2 cellular contexts compared by ENCODE assay signal in genomic region chr1:10540277-10541005, GRCh38.
TF ChIP-seq lines count a peak whose summit lies in the region.

No MANE protein-coding gene starts in this region.

TF ChIP-seq in SK-N-SH, 30 proteins besides CTCF, POLR2A, EP300 and RAD21 (continued from another document):
- TF ChIP-seq, protein P1, sequence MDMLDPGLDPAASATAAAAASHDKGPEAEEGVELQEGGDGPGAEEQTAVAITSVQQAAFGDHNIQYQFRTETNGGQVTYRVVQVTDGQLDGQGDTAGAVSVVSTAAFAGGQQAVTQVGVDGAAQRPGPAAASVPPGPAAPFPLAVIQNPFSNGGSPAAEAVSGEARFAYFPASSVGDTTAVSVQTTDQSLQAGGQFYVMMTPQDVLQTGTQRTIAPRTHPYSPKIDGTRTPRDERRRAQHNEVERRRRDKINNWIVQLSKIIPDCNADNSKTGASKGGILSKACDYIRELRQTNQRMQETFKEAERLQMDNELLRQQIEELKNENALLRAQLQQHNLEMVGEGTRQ (IDR thresholded peaks at IDR 0.05; ENCODE audit: borderline replicate concordance, low read depth, low read length): no peak
- TF ChIP-seq USF1 (IDR thresholded peaks at IDR 0.05; ENCODE audit: borderline replicate concordance, low read depth): no peak
TF ChIP-seq in SK-N-SH: peak in this region for 0.

TF ChIP-seq in SK-N-SH treated with all-trans-retinoic acid at 6 μM for 48 hours, 23 proteins besides CTCF, POLR2A, EP300 and RAD21 (continued from another document):
- TF ChIP-seq, protein P2, sequence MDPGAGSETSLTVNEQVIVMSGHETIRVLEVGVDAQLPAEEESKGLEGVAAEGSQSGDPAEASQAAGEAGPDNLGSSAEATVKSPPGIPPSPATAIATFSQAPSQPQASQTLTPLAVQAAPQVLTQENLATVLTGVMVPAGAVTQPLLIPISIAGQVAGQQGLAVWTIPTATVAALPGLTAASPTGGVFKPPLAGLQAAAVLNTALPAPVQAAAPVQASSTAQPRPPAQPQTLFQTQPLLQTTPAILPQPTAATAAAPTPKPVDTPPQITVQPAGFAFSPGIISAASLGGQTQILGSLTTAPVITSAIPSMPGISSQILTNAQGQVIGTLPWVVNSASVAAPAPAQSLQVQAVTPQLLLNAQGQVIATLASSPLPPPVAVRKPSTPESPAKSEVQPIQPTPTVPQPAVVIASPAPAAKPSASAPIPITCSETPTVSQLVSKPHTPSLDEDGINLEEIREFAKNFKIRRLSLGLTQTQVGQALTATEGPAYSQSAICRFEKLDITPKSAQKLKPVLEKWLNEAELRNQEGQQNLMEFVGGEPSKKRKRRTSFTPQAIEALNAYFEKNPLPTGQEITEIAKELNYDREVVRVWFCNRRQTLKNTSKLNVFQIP (CRISPR knock-in tag; IDR thresholded peaks at IDR 0.05; ENCODE audit: borderline replicate concordance, low read depth): no peak
- TF ChIP-seq ZFP3 (CRISPR knock-in tag; IDR thresholded peaks at IDR 0.05) (no peak), OSR1 (CRISPR knock-in tag; IDR thresholded peaks at IDR 0.05) (no peak), CSRNP3 (CRISPR knock-in tag; IDR thresholded peaks at IDR 0.05) (no peak), TOX (CRISPR knock-in tag; IDR thresholded peaks at IDR 0.05; ENCODE audit: borderline replicate concordance) (no peak), RARB (CRISPR knock-in tag; IDR thresholded peaks at IDR 0.05) (no peak), BACH2 (CRISPR knock-in tag; IDR thresholded peaks at IDR 0.05; ENCODE audit: borderline replicate concordance) (no peak), TSHZ2 (CRISPR knock-in tag; IDR thresholded peaks at IDR 0.05) (no peak), ARNTL (CRISPR knock-in tag; IDR thresholded peaks at IDR 0.05; ENCODE audit: borderline replicate concordance, low read depth) (no peak)
- TF ChIP-seq, protein P3, sequence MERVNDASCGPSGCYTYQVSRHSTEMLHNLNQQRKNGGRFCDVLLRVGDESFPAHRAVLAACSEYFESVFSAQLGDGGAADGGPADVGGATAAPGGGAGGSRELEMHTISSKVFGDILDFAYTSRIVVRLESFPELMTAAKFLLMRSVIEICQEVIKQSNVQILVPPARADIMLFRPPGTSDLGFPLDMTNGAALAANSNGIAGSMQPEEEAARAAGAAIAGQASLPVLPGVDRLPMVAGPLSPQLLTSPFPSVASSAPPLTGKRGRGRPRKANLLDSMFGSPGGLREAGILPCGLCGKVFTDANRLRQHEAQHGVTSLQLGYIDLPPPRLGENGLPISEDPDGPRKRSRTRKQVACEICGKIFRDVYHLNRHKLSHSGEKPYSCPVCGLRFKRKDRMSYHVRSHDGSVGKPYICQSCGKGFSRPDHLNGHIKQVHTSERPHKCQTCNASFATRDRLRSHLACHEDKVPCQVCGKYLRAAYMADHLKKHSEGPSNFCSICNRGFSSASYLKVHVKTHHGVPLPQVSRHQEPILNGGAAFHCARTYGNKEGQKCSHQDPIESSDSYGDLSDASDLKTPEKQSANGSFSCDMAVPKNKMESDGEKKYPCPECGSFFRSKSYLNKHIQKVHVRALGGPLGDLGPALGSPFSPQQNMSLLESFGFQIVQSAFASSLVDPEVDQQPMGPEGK (CRISPR knock-in tag; IDR thresholded peaks at IDR 0.05; ENCODE audit: borderline replicate concordance): no peak
- TF ChIP-seq, protein P4, sequence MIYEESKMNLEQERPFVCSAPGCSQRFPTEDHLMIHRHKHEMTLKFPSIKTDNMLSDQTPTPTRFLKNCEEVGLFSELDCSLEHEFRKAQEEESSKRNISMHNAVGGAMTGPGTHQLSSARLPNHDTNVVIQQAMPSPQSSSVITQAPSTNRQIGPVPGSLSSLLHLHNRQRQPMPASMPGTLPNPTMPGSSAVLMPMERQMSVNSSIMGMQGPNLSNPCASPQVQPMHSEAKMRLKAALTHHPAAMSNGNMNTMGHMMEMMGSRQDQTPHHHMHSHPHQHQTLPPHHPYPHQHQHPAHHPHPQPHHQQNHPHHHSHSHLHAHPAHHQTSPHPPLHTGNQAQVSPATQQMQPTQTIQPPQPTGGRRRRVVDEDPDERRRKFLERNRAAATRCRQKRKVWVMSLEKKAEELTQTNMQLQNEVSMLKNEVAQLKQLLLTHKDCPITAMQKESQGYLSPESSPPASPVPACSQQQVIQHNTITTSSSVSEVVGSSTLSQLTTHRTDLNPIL (CRISPR knock-in tag; IDR thresholded peaks at IDR 0.05; ENCODE audit: low read depth): no peak
